In genomic region chrX:53244610-53245009, GRCh38 we compare ENCODE assay signal across 21 cellular contexts. TPM values are rescaled to one million over a fixed set of nuclear protein-coding genes. Genes with fewer than 3 reads are reported as not detected.
A peak's percentile ranks its signal among the peaks of the same experiment; 100 is the strongest.
DNase-seq lines count a peak whose midpoint lies in the region; ATAC-seq, FAIRE-seq and TF ChIP-seq lines count a peak whose summit lies in the region.
"Had no signal": no experiment of that assay in that cellular context is flagged by ENCODE, and none has a peak within 500 bp of the region (broad histone marks: within the 10 kb centered on the region; RNA-seq: fewer than 3 reads in every experiment).

No MANE protein-coding gene starts in this region.

- POLR2A ChIA-PET in HCT116 (lab: Charles Lee): no interaction called here

- H3K9ac ChIP-seq in HCT116 (ENCODE audit: low read length) (no peak overlapping the region), astrocyte (ENCODE audit: low read length) (no peak overlapping the region), kidney (ENCODE audit: low read length in 2 of 2) (no peak overlapping the region)

- H3K36me3 Mint-ChIP-seq in astrocyte (ENCODE audit: low read depth, unreplicated experiment): peaks cover 5% of the 10 kb centered on the region
- H3K36me3 Mint-ChIP-seq: activated CD4-positive, alpha-beta memory T cell treated with anti-CD3 and anti-CD28 coated beads for 36 hours had no signal

- H3K27me3 Mint-ChIP-seq in astrocyte (ENCODE audit: low read depth, unreplicated experiment): no peaks in the 10 kb centered on the region
- H3K27me3 Mint-ChIP-seq: activated CD4-positive, alpha-beta memory T cell treated with anti-CD3 and anti-CD28 coated beads for 36 hours; CD4-positive, alpha-beta T cell had no signal

- H3K4me2 ChIP-seq in HCT116 (ENCODE audit: low read length): no peak overlapping the region
- no peak overlapping the region for H3K4me2 ChIP-seq in astrocyte (ENCODE audit: low read length)

- H3K27ac ChIP-seq in HCT116 (ENCODE audit: low read depth, low read length) (no peak overlapping the region), astrocyte (ENCODE audit: low read depth, low read length) (no peak overlapping the region), kidney (ENCODE audit: low read depth in 2 of 2, low read length in 2 of 2) (no peak overlapping the region)
- H3K27ac ChIP-seq: upper lobe of left lung had no signal

- TF ChIP-seq CTCF in AG10803 (conservative IDR thresholded peaks at IDR 0.05; ENCODE audit: low read length) (peak; percentile 39), HCT116 (IDR thresholded peaks at IDR 0.05 in 2 of 3, conservative IDR thresholded peaks at IDR 0.05 in 1 of 3; ENCODE audit: borderline replicate concordance in 1 of 3, insufficient read depth in 1 of 3, low read depth in 2 of 3, low read length in 2 of 3) (peak; percentile 20 to 37 (median 30); a peak in 4 of 6 replicates), astrocyte (IDR thresholded peaks at IDR 0.05; ENCODE audit: insufficient read depth, low read depth, low read length) (peak; percentile 8), kidney (IDR thresholded peaks at IDR 0.05; ENCODE audit: borderline replicate concordance, extremely low read depth, insufficient read depth) (no peak)

- no peak overlapping the region for H3K4me3 Mint-ChIP-seq in astrocyte (ENCODE audit: unreplicated experiment)
- H3K4me3 Mint-ChIP-seq: activated CD4-positive, alpha-beta memory T cell treated with anti-CD3 and anti-CD28 coated beads for 36 hours; CD4-positive, alpha-beta T cell; stimulated activated effector memory CD8-positive, alpha-beta T cell treated with anti-CD3 and anti-CD28 coated beads, Interleukin-12 subunit alpha, Interleukin-12 subunit beta, amount 100 ng/mL, for 72 hours had no signal

- intact Hi-C loops in HCT116 (cut with micrococcal nuclease) (no loop called here), kidney (cut with DNase I) (no loop called here)

- H3K9me3 Mint-ChIP-seq in astrocyte (ENCODE audit: unreplicated experiment): no peaks in the 10 kb centered on the region
- H3K9me3 Mint-ChIP-seq: activated CD4-positive, alpha-beta memory T cell treated with anti-CD3 and anti-CD28 coated beads for 36 hours; CD4-positive, alpha-beta T cell; stimulated activated effector memory CD8-positive, alpha-beta T cell treated with anti-CD3 and anti-CD28 coated beads, Interleukin-12 subunit alpha, Interleukin-12 subunit beta, amount 100 ng/mL, for 72 hours had no signal

- DNase-seq in AG10803 (ENCODE audit: low read depth) (no peak), HCT116 (ENCODE audit: low read depth, low spot score) (no peak), astrocyte (ENCODE audit: low read depth) (no peak), kidney (no peak), HuH-7 (ENCODE audit: low spot score) (no peak), MV-4-11 (lab: John Stamatoyannopoulos, UW) (no peak), CD1c-positive myeloid dendritic cell (ENCODE audit: extremely low spot score) (no peak)
- DNase-seq: activated CD4-positive, alpha-beta memory T cell treated with anti-CD3 and anti-CD28 coated beads for 36 hours; amygdala; CD4-positive, alpha-beta T cell; effector CD4-positive, alpha-beta T cell; GF-D8; kidney glomerular epithelial cell; NCI-H2029 treated with DMSO at 0.1 percent for 48 hours; right cardiac atrium; SHP77 treated with DMSO at 0.1 percent for 48 hours; stimulated activated CD4-positive, alpha-beta T cell treated with anti-CD3 and anti-CD28 coated beads, Interleukin-4, amount 100 ng/mL, for 4 hours; upper lobe of left lung had no signal

- no peaks in the 10 kb centered on the region for H3K4me1 Mint-ChIP-seq in astrocyte (ENCODE audit: low read depth, unreplicated experiment)

- no peak for ATAC-seq in HCT116
- no peak for ATAC-seq in GM18861 (IDR thresholded peaks at IDR 0.05; ENCODE audit: unreplicated experiment)
- ATAC-seq: right cardiac atrium; stimulated activated effector memory CD8-positive, alpha-beta T cell treated with anti-CD3 and anti-CD28 coated beads, Interleukin-12 subunit alpha, Interleukin-12 subunit beta, amount 100 ng/mL, for 72 hours had no signal

- no peaks in the 10 kb centered on the region for H3K4me1 ChIP-seq in HCT116 (ENCODE audit: control insufficient read depth in 1 of 2, insufficient read depth in 2 of 2, low read length in 2 of 2)
- H3K4me1 ChIP-seq in astrocyte (ENCODE audit: insufficient read depth, low read length): no peaks in the 10 kb centered on the region
- H3K4me1 ChIP-seq in kidney (ENCODE audit: control insufficient read depth in 1 of 2, insufficient read depth in 1 of 2, low read depth in 1 of 2, low read length in 2 of 2): no peaks in the 10 kb centered on the region
- H3K4me1 ChIP-seq: upper lobe of left lung had no signal

- no TSS peak for BruUV-seq in HCT116 (replicated peaks; lab: Mats Ljungman, UMichigan)

- H3K27me3 ChIP-seq in HCT116 (ENCODE audit: insufficient read depth, low read length) (no peaks in the 10 kb centered on the region), astrocyte (ENCODE audit: insufficient read depth, low read length) (no peaks in the 10 kb centered on the region)
- H3K27me3 ChIP-seq: upper lobe of left lung had no signal

- H2AFZ ChIP-seq in HCT116 (ENCODE audit: low read depth, low read length, poor library complexity, severe bottlenecking) (no peak overlapping the region), astrocyte (ENCODE audit: low read depth, low read length) (no peak overlapping the region)

- TF ChIP-seq RAD21 in HCT116 (IDR thresholded peaks at IDR 0.05; ENCODE audit: low read depth): 0 out of 2 replicates have a peak, but pooled peaks have one; percentile 15

- no peaks in the 10 kb centered on the region for H3K79me2 ChIP-seq in HCT116 (ENCODE audit: insufficient read depth, low read length)
- no peaks in the 10 kb centered on the region for H3K79me2 ChIP-seq in astrocyte (ENCODE audit: insufficient read depth, low read length)

- no peak for TF ChIP-seq POLR2A in HCT116 (IDR thresholded peaks at IDR 0.05; ENCODE audit: borderline replicate concordance, extremely low read depth, insufficient read depth, insufficient read length)

- no peak overlapping the region for H3K27ac Mint-ChIP-seq in astrocyte (ENCODE audit: unreplicated experiment)
- H3K27ac Mint-ChIP-seq: activated CD4-positive, alpha-beta memory T cell treated with anti-CD3 and anti-CD28 coated beads for 36 hours; CD4-positive, alpha-beta T cell; stimulated activated effector memory CD8-positive, alpha-beta T cell treated with anti-CD3 and anti-CD28 coated beads, Interleukin-12 subunit alpha, Interleukin-12 subunit beta, amount 100 ng/mL, for 72 hours had no signal

- no peaks in the 10 kb centered on the region for H3K36me3 ChIP-seq in HCT116 (ENCODE audit: control insufficient read depth in 1 of 2, insufficient read depth in 2 of 2, low read length in 2 of 2)
- no peaks in the 10 kb centered on the region for H3K36me3 ChIP-seq in astrocyte (ENCODE audit: insufficient read depth, low read length)
- H3K36me3 ChIP-seq in kidney (ENCODE audit: control insufficient read depth in 1 of 2, insufficient read depth in 2 of 2, low read length in 2 of 2): peaks cover 10 to 11% of the 10 kb centered on the region in 2 donors

- no peaks in the 10 kb centered on the region for H3K9me3 ChIP-seq in HCT116 (ENCODE audit: control insufficient read depth in 1 of 2, insufficient read depth in 1 of 2, low read depth in 1 of 2, low read length in 2 of 2)
- H3K9me3 ChIP-seq in astrocyte (ENCODE audit: insufficient read depth, low read depth, low read length): no peaks in the 10 kb centered on the region
- no peaks in the 10 kb centered on the region for H3K9me3 ChIP-seq in kidney (ENCODE audit: control insufficient read depth in 1 of 2, low read length in 2 of 2)
- H3K9me3 ChIP-seq: upper lobe of left lung had no signal

- RAD21 ChIA-PET in HCT116 (lab: Charles Lee; ENCODE audit: low non-redundant PET in 1 of 2, low total read pairs in 2 of 2, uncharacterized antibody in 2 of 2, unreplicated experiment in 2 of 2): no interaction called here

- FAIRE-seq in astrocyte (lab: Jason Lieb, UNC) (peak; percentile 82), kidney (lab: Jason Lieb, UNC) (peak; percentile 80)
- FAIRE-seq: H1 had no signal

- H4K20me1 ChIP-seq in HCT116 (ENCODE audit: insufficient read depth) (no peaks in the 10 kb centered on the region), astrocyte (ENCODE audit: insufficient read depth, low read length) (no peaks in the 10 kb centered on the region)

- H3K4me3 ChIP-seq in AG10803 (ENCODE audit: low read length) (no peak overlapping the region), HCT116 (replicated peaks in 1 of 2; ENCODE audit: low read depth in 1 of 2, low read length in 2 of 2) (no peak overlapping the region), astrocyte (ENCODE audit: insufficient read depth, low read depth, low read length) (no peak overlapping the region), kidney (ENCODE audit: low read length in 2 of 2) (no peak overlapping the region)
- H3K4me3 ChIP-seq: upper lobe of left lung had no signal

- no peaks in the 10 kb centered on the region for H3K9me2 ChIP-seq in HCT116 (ENCODE audit: insufficient read depth)

- CTCF ChIA-PET in HCT116 (lab: Charles Lee): no interaction called here

TF ChIP-seq in HCT116, 20 proteins besides CTCF, POLR2A, EP300 and RAD21:
- TF ChIP-seq EZH2 (IDR thresholded peaks at IDR 0.05) (no peak), POLR2AphosphoS5 (IDR thresholded peaks at IDR 0.05; ENCODE audit: low read depth, low read length) (no peak), SIN3A (IDR thresholded peaks at IDR 0.05; ENCODE audit: low read depth) (no peak)

RNA-seq across cellular contexts. Expression of gene KDM5C, which starts 19.6 kb away (rescaled TPM):
- total RNA-seq in HCT116 (2021; ENCODE audit: unreplicated experiment) (72.9 TPM), astrocyte (79.5 and 84.5 TPM in 2 replicates), kidney (114 TPM)
- polyA plus RNA-seq in HCT116 (2012): 55.9 and 61.7 TPM in 2 replicates
- 14.9 TPM for polyA plus RNA-seq in kidney (ENCODE audit: insufficient read depth, low read depth, low replicate concordance)

RNA-seq across cellular contexts. Expression of gene IQSEC2, which starts 36.8 kb away (rescaled TPM):
- total RNA-seq in HCT116 (2021; ENCODE audit: unreplicated experiment) (20.7 TPM), astrocyte (8.2 and 9.2 TPM in 2 replicates), kidney (20.9 TPM)
- 17.0 and 20.0 TPM in 2 replicates for polyA plus RNA-seq in HCT116 (2012)
- 56.2 TPM for polyA plus RNA-seq in kidney (ENCODE audit: insufficient read depth, low read depth, low replicate concordance)
